28 cellular contexts compared by ENCODE assay signal in the genomic region with DNA sequence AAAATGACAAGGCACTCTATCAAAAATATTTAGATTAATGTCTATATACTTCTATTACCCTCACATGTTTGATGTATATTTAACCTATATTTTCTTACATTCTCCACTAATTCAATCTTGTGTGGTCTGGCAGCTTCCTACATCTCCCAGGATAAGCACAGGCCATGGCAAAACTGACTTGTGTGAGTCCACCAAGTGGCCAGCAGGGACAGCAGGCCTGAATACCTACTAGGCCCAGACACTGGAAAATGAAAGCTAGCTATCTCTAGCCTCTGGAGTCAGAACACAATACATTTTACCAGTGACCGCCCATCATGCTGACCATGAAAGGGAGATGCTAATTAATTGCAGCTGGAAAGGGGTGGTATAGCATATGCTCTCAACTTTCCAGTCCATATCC.
A peak's percentile ranks its signal among the peaks of the same experiment; 100 is the strongest.
DNase-seq lines count a peak whose midpoint lies in the region; ATAC-seq, FAIRE-seq and TF ChIP-seq lines count a peak whose summit lies in the region.
"Had no signal": no experiment of that assay in that cellular context is flagged by ENCODE, and none has a peak within 500 bp of the region (broad histone marks: within the 10 kb centered on the region; RNA-seq: fewer than 3 reads in every experiment).

No MANE protein-coding gene starts in this region.

- POLR2A ChIA-PET in A549 (lab: Yijun Ruan, JAX), result no interaction called here

- DNase-seq in A549 (ENCODE audit: low read depth in 1 of 2, low spot score in 1 of 2) (peak; percentile 3 to 10), H4 (ENCODE audit: low spot score) (peak; percentile 17), SK-MEL-5 (ENCODE audit: low read depth, low spot score) (peak; percentile 24), iPS-NIHi11 (ENCODE audit: low spot score) (peak; percentile 39), DMS79 (lab: John Stamatoyannopoulos, UW) (no peak), AG20443 (ENCODE audit: low spot score) (no peak)
- DNase-seq in effector CD4-positive, alpha-beta T cell, result no peak
- DNase-seq: activated CD4-positive, alpha-beta memory T cell treated with anti-CD3 and anti-CD28 coated beads, Interleukin-2, amount 10 ng/mL, durations not matched to agents 7 days and 5 days; activated CD4-positive, CD25-positive, alpha-beta regulatory T cell treated with anti-CD3 and anti-CD28 coated beads, Interleukin-2, amount 50 U/mL, for 72 hours; activated CD8-positive, alpha-beta memory T cell treated with anti-CD3 and anti-CD28 coated beads, Interleukin-2, amount 50 U/mL, for 48 hours; activated naive CD4-positive, alpha-beta T cell treated with anti-CD3 and anti-CD28 coated beads, Interleukin-2, amount 50 U/mL, for 16 hours; amygdala; HCEC 1CT; lower lobe of right lung; MV-4-11; NCI-H1694; NCI-H2171 treated with DMSO at 0.1 percent for 48 hours; NCI-H524; NK-92 treated with Interleukin-12 subunit alpha and Interleukin-12 subunit beta, amount 100 ng/mL, for 24 hours; ovary; SHP77 treated with DMSO at 0.1 percent for 48 hours; stimulated activated CD4-positive, alpha-beta T cell treated with anti-CD3 and anti-CD28 coated beads, Interleukin-2, amount 100 ng/mL, for 24 hours; T-cell had no signal

- no peaks in the 10 kb centered on the region for H3K4me1 ChIP-seq in A549
- H3K4me1 ChIP-seq: BLaER1 treated with 17β-estradiol and CSF1 and Interleukin-3, amounts not matched to agents 10 nM and 100 nM; lower lobe of right lung; tibial nerve had no signal

- no peak overlapping the region for H3K4me2 ChIP-seq in A549
- H3K4me2 ChIP-seq: BLaER1 treated with 17β-estradiol and CSF1 and Interleukin-3, amounts not matched to agents 10 nM and 100 nM had no signal

- no peak overlapping the region for H3K4me3 ChIP-seq in A549
- H3K4me3 ChIP-seq: BLaER1 treated with 17β-estradiol and CSF1 and Interleukin-3, amounts not matched to agents 10 nM and 100 nM; lower lobe of right lung; ovary; tibial nerve had no signal

- TF ChIP-seq POLR2A in A549 (IDR thresholded peaks at IDR 0.05; ENCODE audit: low read length), result no peak

- ATAC-seq in A549 (peak; percentile 59 to 67; a peak in 4 of 6 replicates), GM21786 (IDR thresholded peaks at IDR 0.05; ENCODE audit: unreplicated experiment) (no peak)
- ATAC-seq: lower lobe of right lung, T-cell had no signal

- in situ Hi-C loops in SK-MEL-5 (cut with HindIII; ENCODE audit: low pct_unique_long_range_greater_than_20kb, low sequenced_read_pairs), result no loop called here

- no peak for FAIRE-seq in A549 (lab: Jason Lieb, UNC)
- FAIRE-seq: GM12891, HTR-8/SVneo had no signal

- no peak overlapping the region for H3K27ac ChIP-seq in A549
- H3K27ac ChIP-seq: BLaER1 treated with 17β-estradiol and CSF1 and Interleukin-3, amounts not matched to agents 10 nM and 100 nM; lower lobe of right lung; ovary; tibial nerve had no signal

- CTCF ChIA-PET in A549 (lab: Yijun Ruan, JAX), result no interaction called here

- no peak for TF ChIP-seq RAD21 in A549 (conservative IDR thresholded peaks at IDR 0.05 in 1 of 2, IDR thresholded peaks at IDR 0.05 in 1 of 2)

- 68% methylated on average over 1 of the region's 1 CpG for WGBS in A549 (ENCODE audit: missing lambda C conversion rate)

- no peak for TF ChIP-seq CTCF in A549 (IDR thresholded peaks at IDR 0.05)

- H3K9me3 ChIP-seq in A549, result no peaks in the 10 kb centered on the region
- H3K9me3 ChIP-seq: BLaER1 treated with 17β-estradiol and CSF1 and Interleukin-3, amounts not matched to agents 10 nM and 100 nM; lower lobe of right lung; ovary; tibial nerve had no signal

- no peak for TF ChIP-seq EP300 in A549 (IDR thresholded peaks at IDR 0.05)

TF ChIP-seq in A549, 52 proteins besides CTCF, POLR2A, EP300 and RAD21:
- TF ChIP-seq NFE2L2 (conservative IDR thresholded peaks at IDR 0.05; ENCODE audit: low read length), result no peak
- no peak for TF ChIP-seq HOXA7 (CRISPR knock-in tag; IDR thresholded peaks at IDR 0.05)
- TF ChIP-seq, protein P1, sequence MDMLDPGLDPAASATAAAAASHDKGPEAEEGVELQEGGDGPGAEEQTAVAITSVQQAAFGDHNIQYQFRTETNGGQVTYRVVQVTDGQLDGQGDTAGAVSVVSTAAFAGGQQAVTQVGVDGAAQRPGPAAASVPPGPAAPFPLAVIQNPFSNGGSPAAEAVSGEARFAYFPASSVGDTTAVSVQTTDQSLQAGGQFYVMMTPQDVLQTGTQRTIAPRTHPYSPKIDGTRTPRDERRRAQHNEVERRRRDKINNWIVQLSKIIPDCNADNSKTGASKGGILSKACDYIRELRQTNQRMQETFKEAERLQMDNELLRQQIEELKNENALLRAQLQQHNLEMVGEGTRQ (IDR thresholded peaks at IDR 0.05), result no peak
- no peak for TF ChIP-seq CEBPB (IDR thresholded peaks at IDR 0.05)
- TF ChIP-seq ZFP36 (IDR thresholded peaks at IDR 0.05; ENCODE audit: borderline replicate concordance, partially characterized antibody), result no peak
- no peak for TF ChIP-seq FOXS1 (CRISPR knock-in tag; IDR thresholded peaks at IDR 0.05)
- TF ChIP-seq FOSL2 (IDR thresholded peaks at IDR 0.05), result no peak
- TF ChIP-seq FOSL2 (CRISPR knock-in tag; IDR thresholded peaks at IDR 0.05), result no peak
- TF ChIP-seq TFCP2L1 (CRISPR knock-in tag; IDR thresholded peaks at IDR 0.05), result no peak
- no peak for TF ChIP-seq PHF8 (IDR thresholded peaks at IDR 0.05; ENCODE audit: borderline replicate concordance, low read depth)
- TF ChIP-seq, protein P2, sequence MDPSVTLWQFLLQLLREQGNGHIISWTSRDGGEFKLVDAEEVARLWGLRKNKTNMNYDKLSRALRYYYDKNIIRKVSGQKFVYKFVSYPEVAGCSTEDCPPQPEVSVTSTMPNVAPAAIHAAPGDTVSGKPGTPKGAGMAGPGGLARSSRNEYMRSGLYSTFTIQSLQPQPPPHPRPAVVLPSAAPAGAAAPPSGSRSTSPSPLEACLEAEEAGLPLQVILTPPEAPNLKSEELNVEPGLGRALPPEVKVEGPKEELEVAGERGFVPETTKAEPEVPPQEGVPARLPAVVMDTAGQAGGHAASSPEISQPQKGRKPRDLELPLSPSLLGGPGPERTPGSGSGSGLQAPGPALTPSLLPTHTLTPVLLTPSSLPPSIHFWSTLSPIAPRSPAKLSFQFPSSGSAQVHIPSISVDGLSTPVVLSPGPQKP (IDR thresholded peaks at IDR 0.05; ENCODE audit: low read depth, low read length), result no peak
- no peak for TF ChIP-seq POLR2AphosphoS2 (conservative IDR thresholded peaks at IDR 0.05; ENCODE audit: low read length)
- TF ChIP-seq, protein P3, sequence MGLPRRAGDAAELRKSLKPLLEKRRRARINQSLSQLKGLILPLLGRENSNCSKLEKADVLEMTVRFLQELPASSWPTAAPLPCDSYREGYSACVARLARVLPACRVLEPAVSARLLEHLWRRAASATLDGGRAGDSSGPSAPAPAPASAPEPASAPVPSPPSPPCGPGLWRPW (IDR thresholded peaks at IDR 0.05), result no peak
- no peak for TF ChIP-seq RCOR1 (IDR thresholded peaks at IDR 0.05; ENCODE audit: low read depth, low read length)
- TF ChIP-seq CBX2 (IDR thresholded peaks at IDR 0.05; ENCODE audit: borderline replicate concordance, low read depth), result no peak
- TF ChIP-seq ZC3H11A (IDR thresholded peaks at IDR 0.05), result no peak
- no peak for TF ChIP-seq SMC3 (IDR thresholded peaks at IDR 0.05)
- TF ChIP-seq KDM1A (IDR thresholded peaks at IDR 0.05; ENCODE audit: low read depth), result no peak
- TF ChIP-seq JUN (IDR thresholded peaks at IDR 0.05), result no peak
- no peak for TF ChIP-seq RARB (CRISPR knock-in tag; IDR thresholded peaks at IDR 0.05)
- no peak for TF ChIP-seq MAFK (IDR thresholded peaks at IDR 0.05; ENCODE audit: partially characterized antibody)

Comparison
In these comparisons a context has a peak if more than half of its experiments do, and no peak if none do; other contexts are left out.
1. DNase-seq: peak in A549 (2 of 2), H4 (single experiment), SK-MEL-5 (single experiment) and iPS-NIHi11 (single experiment); none in effector CD4-positive, alpha-beta T cell (single experiment), DMS79 (single experiment) and AG20443 (single experiment).